In genomic region chr15:45205192-45205591, GRCh38 we compare ENCODE assay signal across 8 cellular contexts. TPM values are rescaled to one million over a fixed set of nuclear protein-coding genes. Genes with fewer than 3 reads are reported as not detected.
DNase-seq lines count a peak whose midpoint lies in the region; ATAC-seq, FAIRE-seq and TF ChIP-seq lines count a peak whose summit lies in the region.

No MANE protein-coding gene starts in this region.

- no peaks in the 10 kb centered on the region for H3K36me3 Mint-ChIP-seq in CD14-positive monocyte
- no peaks in the 10 kb centered on the region for H3K36me3 Mint-ChIP-seq in activated CD4-positive, alpha-beta T cell treated with anti-CD3 and anti-CD28 coated beads, Interleukin-2, amount 10 ng/mL, durations not matched to agents 7 days and 5 days (ENCODE audit: low read depth)
- H3K36me3 Mint-ChIP-seq in nephron (ENCODE audit: low read depth), result no peaks in the 10 kb centered on the region

- H3K4me3 Mint-ChIP-seq in CD14-positive monocyte (no peak overlapping the region), nephron (peak overlapping the region in 1 of 3 experiments; percentile 49)
- H3K4me3 Mint-ChIP-seq in activated CD4-positive, alpha-beta T cell treated with anti-CD3 and anti-CD28 coated beads, Interleukin-2, amount 10 ng/mL, durations not matched to agents 7 days and 5 days, result no peak overlapping the region

- DNase-seq in CD14-positive monocyte (ENCODE audit: low spot score) (no peak), H54 (ENCODE audit: insufficient read length, low spot score) (peak; percentile 55), NCI-H446 (lab: John Stamatoyannopoulos, UW) (peak; percentile 8 to 64)
- DNase-seq in activated CD4-positive, alpha-beta T cell treated with anti-CD3 and anti-CD28 coated beads, Interleukin-2, amount 10 ng/mL, durations not matched to agents 7 days and 5 days, result peak; percentile 77
- DNase-seq in effector memory CD4-positive, alpha-beta T cell, result peak in 2 of 3 donors; percentile 21 to 29

- intact Hi-C loops in CD14-positive monocyte (cut with micrococcal nuclease), result loop anchor here in 1 of 2 donors (5.0 to 10.0 kb wide), 3 partner anchors 83 to 660 kb away; partner anchors contain the start of gene SQOR

- no peaks in the 10 kb centered on the region for H3K27me3 ChIP-seq in effector memory CD4-positive, alpha-beta T cell (replicated peaks; ENCODE audit: control insufficient read depth, insufficient read depth, low read length, poor library complexity, severe bottlenecking)

- H3K36me3 ChIP-seq in effector memory CD4-positive, alpha-beta T cell (ENCODE audit: control insufficient read depth, insufficient read depth, low read length), result no peaks in the 10 kb centered on the region

- peaks cover 14% of the 10 kb centered on the region for H3K4me1 Mint-ChIP-seq in CD14-positive monocyte
- peaks cover 8% of the 10 kb centered on the region for H3K4me1 Mint-ChIP-seq in activated CD4-positive, alpha-beta T cell treated with anti-CD3 and anti-CD28 coated beads, Interleukin-2, amount 10 ng/mL, durations not matched to agents 7 days and 5 days
- H3K4me1 Mint-ChIP-seq in nephron, result peaks cover 9% of the 10 kb centered on the region

- no peaks in the 10 kb centered on the region for H3K4me1 ChIP-seq in effector memory CD4-positive, alpha-beta T cell (ENCODE audit: control insufficient read depth, insufficient read depth, low read length, poor library complexity, severe bottlenecking)

- H3K9me3 Mint-ChIP-seq in CD14-positive monocyte (peaks cover 0 to 2% (median 0%) of the 10 kb centered on the region in 7 donors), nephron (peaks cover 2% of the 10 kb centered on the region)
- no peaks in the 10 kb centered on the region for H3K9me3 Mint-ChIP-seq in activated CD4-positive, alpha-beta T cell treated with anti-CD3 and anti-CD28 coated beads, Interleukin-2, amount 10 ng/mL, durations not matched to agents 7 days and 5 days

- TF ChIP-seq CTCF in CD14-positive monocyte (IDR thresholded peaks at IDR 0.05), result peak; percentile 85
- TF ChIP-seq CTCF in nephron (IDR thresholded peaks at IDR 0.05; ENCODE audit: unreplicated experiment in 3 of 3), result peak; percentile 62 to 76 (median 69)

- H3K27me3 Mint-ChIP-seq in CD14-positive monocyte (ENCODE audit: low read depth in 3 of 3) (peaks cover 2 to 4% (median 3%) of the 10 kb centered on the region in 3 donors), nephron (ENCODE audit: low read depth) (peaks cover 17% of the 10 kb centered on the region)
- H3K27me3 Mint-ChIP-seq in activated CD4-positive, alpha-beta T cell treated with anti-CD3 and anti-CD28 coated beads, Interleukin-2, amount 10 ng/mL, durations not matched to agents 7 days and 5 days, result peaks cover 16% of the 10 kb centered on the region

- peak; percentile 45 for FAIRE-seq in H54 (lab: Jason Lieb, UNC)

- H3K27ac Mint-ChIP-seq in CD14-positive monocyte, result no peak overlapping the region
- no peak overlapping the region for H3K27ac Mint-ChIP-seq in activated CD4-positive, alpha-beta T cell treated with anti-CD3 and anti-CD28 coated beads, Interleukin-2, amount 10 ng/mL, durations not matched to agents 7 days and 5 days
- H3K27ac Mint-ChIP-seq in nephron, result no peak overlapping the region

- H3K4me3 ChIP-seq in effector memory CD4-positive, alpha-beta T cell (ENCODE audit: insufficient read depth, low read depth, low read length, poor library complexity, severe bottlenecking), result no peak overlapping the region

- H3K9me3 ChIP-seq in effector memory CD4-positive, alpha-beta T cell (ENCODE audit: control insufficient read depth, low read length), result no peaks in the 10 kb centered on the region

- ATAC-seq in GM18909 (IDR thresholded peaks at IDR 0.05; ENCODE audit: poor library complexity, unreplicated experiment), result no peak
- no peak for ATAC-seq in GM18520 (IDR thresholded peaks at IDR 0.05; ENCODE audit: unreplicated experiment)

- CTCF ChIA-PET in activated CD4-positive, alpha-beta T cell treated with anti-CD3 and anti-CD28 coated beads, Interleukin-2, amount 10 ng/mL, durations not matched to agents 7 days and 5 days (lab: Charles Lee), result interaction anchor here (0.8 to 2.2 kb wide), 18 partner anchors 8 to 197 kb away, joined by 3 to 13 read pairs (median 3); partner anchors contain the start of gene SHF

- no peak for TF ChIP-seq POLR2A in H54 (IDR thresholded peaks at IDR 0.05; ENCODE audit: low read depth, low read length)

- POLR2A ChIA-PET in activated CD4-positive, alpha-beta T cell treated with anti-CD3 and anti-CD28 coated beads, Interleukin-2, amount 10 ng/mL, durations not matched to agents 7 days and 5 days (lab: Charles Lee), result interaction anchor here (0.7 kb wide), 1 partner anchor 115 kb away, joined by 3 read pairs; no protein-coding TSS in a partner anchor

- no peak overlapping the region for H3K27ac ChIP-seq in effector memory CD4-positive, alpha-beta T cell (ENCODE audit: insufficient read depth, low read length, poor library complexity, severe bottlenecking)

RNA-seq across cellular contexts. Expression of gene SHF, which starts 17.4 kb away (rescaled TPM):
- polyA plus RNA-seq in CD14-positive monocyte, result under 1 TPM; 0.58 to 0.70 TPM
- total RNA-seq in activated CD4-positive, alpha-beta T cell treated with anti-CD3 and anti-CD28 coated beads, Interleukin-2, amount 10 ng/mL, durations not matched to agents 7 days and 5 days, result under 1 TPM; 0.79 to 0.92 TPM

RNA-seq across cellular contexts. Expression of gene SLC28A2, which starts 46.8 kb away (rescaled TPM):
- polyA plus RNA-seq in CD14-positive monocyte, result not detected
- total RNA-seq in activated CD4-positive, alpha-beta T cell treated with anti-CD3 and anti-CD28 coated beads, Interleukin-2, amount 10 ng/mL, durations not matched to agents 7 days and 5 days, result not detected
